ENCODE assay signal across 8 cellular contexts in the genomic region with DNA sequence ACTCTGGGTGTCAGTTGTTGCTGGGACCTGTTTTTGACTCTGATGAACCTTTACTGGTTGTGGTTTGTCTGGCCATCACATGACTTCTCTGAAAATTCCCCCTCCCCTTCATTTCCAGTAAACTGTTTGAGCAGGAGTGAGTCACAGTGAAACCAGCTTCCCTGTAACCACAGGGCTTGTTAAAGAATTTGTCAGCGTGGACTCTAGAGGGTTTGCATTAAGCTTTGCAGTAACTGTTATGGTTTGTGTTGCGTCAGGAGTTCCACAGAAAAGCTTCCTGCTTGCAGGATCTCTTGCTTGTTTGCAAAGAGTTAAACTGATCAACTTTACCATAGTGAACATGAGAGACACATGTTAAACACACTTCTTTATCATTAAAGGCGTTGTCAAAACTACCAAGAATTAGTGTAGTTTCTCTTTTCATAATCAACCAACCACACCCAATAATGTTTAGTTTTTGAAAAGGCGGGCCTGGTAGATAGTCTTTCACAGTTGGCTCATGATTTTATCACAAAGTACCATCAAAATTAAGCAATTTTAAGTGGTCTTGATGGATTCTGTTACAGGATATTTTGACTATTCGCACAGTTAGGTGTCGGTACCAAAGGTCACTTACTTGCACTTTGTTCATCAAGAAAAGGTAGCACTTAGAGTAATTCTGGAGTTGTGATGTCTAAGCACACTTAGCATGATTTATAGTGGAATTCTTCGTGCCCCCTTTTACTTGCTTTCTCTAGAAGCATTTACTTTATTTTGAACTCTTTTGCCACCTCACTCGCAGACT.
DNase-seq lines count a peak whose midpoint lies in the region; ATAC-seq and TF ChIP-seq lines count a peak whose summit lies in the region.

No MANE protein-coding gene starts in this region.

- H3K4me1 Mint-ChIP-seq in progenitor cell of endocrine pancreas (ENCODE audit: low read depth), result peaks cover 41% of the 10 kb centered on the region

- peak; percentile 85 for ATAC-seq in GM19397 (IDR thresholded peaks at IDR 0.05; ENCODE audit: unreplicated experiment)
- peak; percentile 82 for ATAC-seq in HG03520 (IDR thresholded peaks at IDR 0.05; ENCODE audit: unreplicated experiment)

- H3K36me3 Mint-ChIP-seq in progenitor cell of endocrine pancreas (ENCODE audit: insufficient read depth), result peaks cover 2% of the 10 kb centered on the region

- no peak for TF ChIP-seq CTCF in progenitor cell of endocrine pancreas (IDR thresholded peaks at IDR 0.05; ENCODE audit: unreplicated experiment)

- H3K27ac Mint-ChIP-seq in progenitor cell of endocrine pancreas, result peak overlapping the region; percentile 98

- H3K4me3 Mint-ChIP-seq in progenitor cell of endocrine pancreas (ENCODE audit: low read depth), result peak overlapping the region; percentile 3

- no peaks in the 10 kb centered on the region for H3K27me3 Mint-ChIP-seq in progenitor cell of endocrine pancreas

- no peaks in the 10 kb centered on the region for H3K9me3 Mint-ChIP-seq in progenitor cell of endocrine pancreas (ENCODE audit: low read depth)

- peak; percentile 41 for DNase-seq in COLO668 (lab: John Stamatoyannopoulos, UW; ENCODE audit: unreplicated experiment)
- DNase-seq in RPMI8226, result peak; percentile 91
- DNase-seq in activated effector memory CD4-positive, alpha-beta T cell treated with anti-CD3 and anti-CD28 coated beads, Interleukin-2, amount 50 U/mL, for 16 hours, result peak; percentile 87
- peak; percentile 97 for DNase-seq in foreskin melanocyte
- no peak for DNase-seq in progenitor cell of endocrine pancreas (ENCODE audit: low spot score, unreplicated experiment)
- peak; percentile 84 for DNase-seq in ureter (ENCODE audit: low spot score)
